8 cellular contexts compared by ENCODE assay signal in the genomic region with DNA sequence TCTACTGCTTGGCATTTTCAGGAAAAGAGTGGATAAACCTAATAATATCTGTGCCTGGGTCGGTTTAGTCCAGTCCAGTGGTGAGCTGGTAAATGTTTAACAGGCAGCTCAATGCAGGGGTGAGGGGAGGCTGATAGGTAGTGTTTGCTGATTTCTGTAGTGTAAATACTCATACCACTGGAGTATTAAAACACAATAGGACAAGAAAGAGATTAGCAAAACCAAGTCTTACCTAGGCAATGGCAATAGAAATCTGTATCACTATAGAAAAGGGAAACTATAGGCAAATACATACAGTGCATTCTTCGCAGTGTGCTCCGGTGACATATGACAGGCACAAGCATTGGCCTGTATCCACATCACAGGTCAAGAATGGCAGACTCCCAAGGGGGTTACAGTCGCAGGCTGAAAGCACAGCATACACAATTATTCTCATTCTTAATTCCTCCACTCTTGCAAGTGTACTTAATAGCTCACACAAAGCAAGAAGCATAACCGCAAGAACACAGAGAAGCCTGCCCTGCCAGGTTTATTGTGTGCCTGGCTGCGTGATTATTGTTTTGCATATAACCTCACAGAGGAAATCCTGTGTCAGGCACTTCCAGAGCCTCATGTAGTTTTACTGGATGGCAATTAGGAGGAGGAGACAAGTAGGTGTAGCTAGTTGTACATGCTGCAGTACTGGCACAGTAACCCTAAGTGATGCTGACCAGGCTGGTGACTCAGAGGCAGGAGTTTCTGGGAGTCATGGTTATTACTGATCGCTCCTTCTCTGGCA. TPM values are rescaled to one million over a fixed set of nuclear protein-coding genes. Genes with fewer than 3 reads are reported as not detected.
A peak's percentile ranks its signal among the peaks of the same experiment; 100 is the strongest.
DNase-seq lines count a peak whose midpoint lies in the region; ATAC-seq and TF ChIP-seq lines count a peak whose summit lies in the region.

No MANE protein-coding gene starts in this region.

- no peak overlapping the region for H3K9ac ChIP-seq in HUES6 (ENCODE audit: low read length)

- H3K36me3 ChIP-seq in HUES6 (ENCODE audit: control insufficient read depth, insufficient read depth, low read length) = no peaks in the 10 kb centered on the region
- H3K36me3 ChIP-seq in body of pancreas (replicated peaks in 1 of 2; ENCODE audit: insufficient read depth in 1 of 2, low read depth in 2 of 2) = no peaks in the 10 kb centered on the region
- no peaks in the 10 kb centered on the region for H3K36me3 ChIP-seq in lower lobe of right lung

- H3K9me3 ChIP-seq in HUES6 (ENCODE audit: control insufficient read depth, insufficient read depth, low read depth, low read length) (no peaks in the 10 kb centered on the region), body of pancreas (no peaks in the 10 kb centered on the region), lower lobe of right lung (no peaks in the 10 kb centered on the region)

- peak in 1 of 3 donors; percentile 15 for TF ChIP-seq POLR2A in body of pancreas (IDR thresholded peaks at IDR 0.05)

- intact Hi-C loops in body of pancreas (cut with DNase I) = no loop called here
- intact Hi-C loops in lower lobe of right lung (cut with DNase I) = no loop called here

- DNase-seq in Caki2 (ENCODE audit: low read depth) (peak; percentile 85), body of pancreas (peak; percentile 69 to 87 (median 81)), lower lobe of right lung (no peak), UCSD-AML1 (lab: John Stamatoyannopoulos, UW; ENCODE audit: unreplicated experiment) (no peak)
- no peak for DNase-seq in stimulated activated CD8-positive, alpha-beta memory T cell treated with anti-CD3 and anti-CD28 coated beads, Interleukin-4, amount 100 ng/mL, for 48 hours

- no peaks in the 10 kb centered on the region for H3K27me3 ChIP-seq in HUES6 (ENCODE audit: control insufficient read depth, insufficient read depth, low read length)
- H3K27me3 ChIP-seq in body of pancreas = no peaks in the 10 kb centered on the region
- H3K27me3 ChIP-seq in lower lobe of right lung (ENCODE audit: low read depth) = no peaks in the 10 kb centered on the region

- in situ Hi-C loops in Caki2 (cut with HindIII; ENCODE audit: low pct_unique_long_range_greater_than_20kb, low sequenced_read_pairs) = no loop called here

- 7 to 12% methylated on average over 7 of the region's 7 CpGs for WGBS in body of pancreas, 2 donors

- no peak for TF ChIP-seq CTCF in body of pancreas (IDR thresholded peaks at IDR 0.05)
- no peak for TF ChIP-seq CTCF in lower lobe of right lung (IDR thresholded peaks at IDR 0.05)

- peaks cover 9% of the 10 kb centered on the region for H3K4me1 ChIP-seq in HUES6 (ENCODE audit: control insufficient read depth, insufficient read depth, low read length)
- H3K4me1 ChIP-seq in body of pancreas = peaks cover 25% of the 10 kb centered on the region
- peaks cover 29% of the 10 kb centered on the region for H3K4me1 ChIP-seq in lower lobe of right lung

- H3K4me3 ChIP-seq in HUES6 (ENCODE audit: low read depth, low read length) (no peak overlapping the region), body of pancreas (no peak overlapping the region), lower lobe of right lung (no peak overlapping the region)

- 0 out of 2 replicates have a peak overlapping the region, but pooled peaks have one; percentile 18 for H3K27ac ChIP-seq in HUES6 (ENCODE audit: low read depth, low read length)
- peak overlapping the region; percentile 63 to 79 (median 66) for H3K27ac ChIP-seq in body of pancreas
- H3K27ac ChIP-seq in lower lobe of right lung = peak overlapping the region; percentile 31

- ATAC-seq in body of pancreas (peak; percentile 87), lower lobe of right lung (peak; percentile 74 to 78), HG02678 (IDR thresholded peaks at IDR 0.05; ENCODE audit: unreplicated experiment) (no peak), GM19324 (IDR thresholded peaks at IDR 0.05; ENCODE audit: low FRiP score, unreplicated experiment) (no peak)

RNA-seq across cellular contexts. Expression of a gene that starts 35.0 kb away (rescaled TPM):
- total RNA-seq in Caki2 (2014; rRNA removed; shearing (Covaris generic); ENCODE audit: low replicate concordance) = 0.54 TPM in 1 of 2 replicates, not detected in the other
- total RNA-seq in body of pancreas (1 to 10 TPM in 1 of 2 donors, under 1 TPM in 1; 0.26 to 2.0 TPM), lower lobe of right lung (not detected)

Comparison
In these comparisons a context has a peak if more than half of its experiments do, and no peak if none do; other contexts are left out.
1. DNase-seq: peak in Caki2 (single experiment) and body of pancreas (4 of 4); none in lower lobe of right lung (single experiment), UCSD-AML1 (single experiment) and stimulated activated CD8-positive, alpha-beta memory T cell treated with anti-CD3 and anti-CD28 coated beads, Interleukin-4, amount 100 ng/mL, for 48 hours (single experiment).
2. ATAC-seq: peak in body of pancreas (single experiment) and lower lobe of right lung (2 of 2); none in HG02678 (single experiment) and GM19324 (single experiment).
3. Peak in every context shown above with its lines, with median percentiles within 50 percentile points of each other: H3K27ac ChIP-seq.